ENCODE assay signal across 31 cellular contexts in genomic region chr2:26337298-26337697, GRCh38. TPM values are rescaled to one million over a fixed set of nuclear protein-coding genes. Genes with fewer than 3 reads are reported as not detected.
"Had no signal": no experiment of that assay in that cellular context is flagged by ENCODE, and none has a peak within 500 bp of the region (broad histone marks: within the 10 kb centered on the region; RNA-seq: fewer than 3 reads in every experiment).

No MANE protein-coding gene starts in this region.

- H3K27ac Mint-ChIP-seq: natural killer cell; nephron; neural progenitor cell; stimulated activated memory B cell treated with anti-CD40 and anti-IgM and Interleukin-4, amounts not matched to agents 10 μg/mL and 1 μg/mL and 100 μg/mL, for 72 hours; stimulated activated naive CD8-positive, alpha-beta T cell treated with anti-CD3 and anti-CD28 coated beads, Interleukin-15, amount 100 ng/mL, for 72 hours; type B pancreatic cell had no signal

- DNase-seq: naive thymus-derived CD4-positive, alpha-beta T cell; natural killer cell; occipital lobe; pancreas; posterior cingulate gyrus; right cardiac atrium; spleen; stimulated activated CD4-positive, alpha-beta T cell treated with anti-CD3 and anti-CD28 coated beads, Interleukin-12 subunit alpha, Interleukin-12 subunit beta, amount 100 ng/mL, for 4 hours; stimulated activated CD4-positive, alpha-beta T cell treated with anti-CD3 and anti-CD28 coated beads, Interleukin-1b, Interleukin-23, amount 100 ng/mL, for 48 hours; stimulated activated CD4-positive, alpha-beta T cell treated with anti-CD3 and anti-CD28 coated beads, Interleukin-4, amount 100 ng/mL, for 1 hour; stimulated activated CD4-positive, alpha-beta T cell treated with anti-CD3 and anti-CD28 coated beads, Interleukin-4, amount 100 ng/mL, for 4 hours; stimulated activated CD8-positive, alpha-beta memory T cell treated with anti-CD3 and anti-CD28 coated beads, Interleukin-4, amount 100 ng/mL, for 48 hours; stimulated activated naive CD4-positive, alpha-beta T cell; stimulated activated naive CD8-positive, alpha-beta T cell treated with anti-CD3 and anti-CD28 coated beads, Interleukin-15, amount 100 ng/mL, for 72 hours; stimulated activated naive CD8-positive, alpha-beta T cell treated with anti-CD3 and anti-CD28 coated beads, Interleukin-15, Interleukin-2, amounts not matched to agents 100 U/mL and 50 U/mL, for 24 hours; substantia nigra; testis; tibial artery; transverse colon; upper lobe of right lung; uterus had no signal

- H3K9ac ChIP-seq: neural progenitor cell had no signal

- H3K27ac ChIP-seq: neural progenitor cell, pancreas, prostate gland, skin epidermis, spleen, suprapubic skin, testis, tibial artery, transverse colon, upper lobe of right lung, uterus had no signal

- H3K27me3 ChIP-seq: neural progenitor cell, pancreas, spleen, suprapubic skin, testis, tibial artery, transverse colon, upper lobe of right lung, uterus had no signal

- H3K9me3 Mint-ChIP-seq: naive thymus-derived CD4-positive, alpha-beta T cell; natural killer cell; nephron; neural progenitor cell; stimulated activated memory B cell treated with anti-CD40 and anti-IgM and Interleukin-4, amounts not matched to agents 10 μg/mL and 1 μg/mL and 100 μg/mL, for 72 hours; stimulated activated naive CD8-positive, alpha-beta T cell treated with anti-CD3 and anti-CD28 coated beads, Interleukin-15, amount 100 ng/mL, for 72 hours; type B pancreatic cell had no signal

- H2AFZ ChIP-seq: neural progenitor cell had no signal

- H3K4me1 Mint-ChIP-seq: natural killer cell; stimulated activated memory B cell treated with anti-CD40 and anti-IgM and Interleukin-4, amounts not matched to agents 10 μg/mL and 1 μg/mL and 100 μg/mL, for 72 hours; stimulated activated naive CD8-positive, alpha-beta T cell treated with anti-CD3 and anti-CD28 coated beads, Interleukin-15, amount 100 ng/mL, for 72 hours had no signal

- H3K9me3 ChIP-seq: pancreas, prostate gland, spleen, suprapubic skin, testis, tibial artery, transverse colon, upper lobe of right lung, uterus had no signal

- ATAC-seq: naive thymus-derived CD4-positive, alpha-beta T cell; natural killer cell; pancreas; right cardiac atrium; sciatic nerve; stimulated activated memory B cell treated with anti-CD40 and anti-IgM and Interleukin-4, amounts not matched to agents 10 μg/mL and 1 μg/mL and 100 μg/mL, for 72 hours; stimulated activated naive CD8-positive, alpha-beta T cell treated with anti-CD3 and anti-CD28 coated beads, Interleukin-15, amount 100 ng/mL, for 72 hours; stimulated activated naive CD8-positive, alpha-beta T cell treated with anti-CD3 and anti-CD28 coated beads, Interleukin-15, Interleukin-2, amounts not matched to agents 100 U/mL and 50 U/mL, for 24 hours; upper lobe of right lung had no signal

- H3K4me3 Mint-ChIP-seq: naive thymus-derived CD4-positive, alpha-beta T cell; natural killer cell; nephron; neural progenitor cell; stimulated activated memory B cell treated with anti-CD40 and anti-IgM and Interleukin-4, amounts not matched to agents 10 μg/mL and 1 μg/mL and 100 μg/mL, for 72 hours; stimulated activated naive CD8-positive, alpha-beta T cell treated with anti-CD3 and anti-CD28 coated beads, Interleukin-15, amount 100 ng/mL, for 72 hours; type B pancreatic cell had no signal

- H3K36me3 ChIP-seq: neural progenitor cell, pancreas, prostate gland, spleen, suprapubic skin, tibial artery, transverse colon, upper lobe of right lung, uterus had no signal

- H3K4me2 ChIP-seq: neural progenitor cell, smooth muscle cell had no signal

- H3K4me1 ChIP-seq: prostate gland, spleen, suprapubic skin, testis, tibial artery, transverse colon, upper lobe of right lung, uterus had no signal

- H3K36me3 Mint-ChIP-seq: natural killer cell; neural progenitor cell; stimulated activated memory B cell treated with anti-CD40 and anti-IgM and Interleukin-4, amounts not matched to agents 10 μg/mL and 1 μg/mL and 100 μg/mL, for 72 hours; type B pancreatic cell had no signal

- FAIRE-seq: pancreas had no signal

- H3K27me3 Mint-ChIP-seq: stimulated activated memory B cell treated with anti-CD40 and anti-IgM and Interleukin-4, amounts not matched to agents 10 μg/mL and 1 μg/mL and 100 μg/mL, for 72 hours; stimulated activated naive CD8-positive, alpha-beta T cell treated with anti-CD3 and anti-CD28 coated beads, Interleukin-15, amount 100 ng/mL, for 72 hours had no signal

- H3K4me3 ChIP-seq: neural progenitor cell, pancreas, prostate gland, skin epidermis, smooth muscle cell, spleen, suprapubic skin, testis, tibial artery, transverse colon, upper lobe of right lung, uterus had no signal

RNA-seq across cellular contexts. Expression of gene ADGRF3, which starts 9.3 kb away (rescaled TPM):
- total RNA-seq: pulmonary artery endothelial cell, sciatic nerve, smooth muscle cell, transverse colon had no signal
